In genomic region chr18:35934891-35935290, GRCh38 we compare ENCODE assay signal across 13 cellular contexts.
DNase-seq lines count a peak whose midpoint lies in the region; ATAC-seq and TF ChIP-seq lines count a peak whose summit lies in the region.
"Had no signal": no experiment of that assay in that cellular context is flagged by ENCODE, and none has a peak within 500 bp of the region (broad histone marks: within the 10 kb centered on the region; RNA-seq: fewer than 3 reads in every experiment).

No MANE protein-coding gene starts in this region.

- H3K4me1 ChIP-seq in esophagus muscularis mucosa (peaks cover 0 to 22% (median 18%) of the 10 kb centered on the region in 4 donors), mesendoderm (ENCODE audit: control insufficient read depth, low read depth, low read length) (no peaks in the 10 kb centered on the region)

- no peak for TF ChIP-seq POLR2A in esophagus muscularis mucosa (IDR thresholded peaks at IDR 0.05; ENCODE audit: low read depth)

- H2BK5ac ChIP-seq in mesendoderm (ENCODE audit: low read length): no peak overlapping the region

- no peak overlapping the region for H2BK120ac ChIP-seq in mesendoderm (ENCODE audit: low read depth, low read length)

- H3K4me2 ChIP-seq in mesendoderm (ENCODE audit: low read length): no peak overlapping the region
- H3K4me2 ChIP-seq: BLaER1 treated with 17β-estradiol and CSF1 and Interleukin-3, amounts not matched to agents 10 nM and 100 nM; GM23338 had no signal

- ATAC-seq in HG03520 (IDR thresholded peaks at IDR 0.05; ENCODE audit: unreplicated experiment): no peak
- ATAC-seq in activated T-cell treated with anti-CD3 and anti-CD28 coated beads, Interleukin-2, amount 50 U/mL, for 4 hours: no peak
- ATAC-seq: CD8-positive, alpha-beta T cell; GM23338 had no signal

- H3K27me3 ChIP-seq in esophagus muscularis mucosa (no peaks in the 10 kb centered on the region), mesendoderm (ENCODE audit: insufficient read depth, low read length, poor library complexity) (no peaks in the 10 kb centered on the region)
- H3K27me3 ChIP-seq: BLaER1 treated with 17β-estradiol and CSF1 and Interleukin-3, amounts not matched to agents 10 nM and 100 nM had no signal

- H4K8ac ChIP-seq in mesendoderm (ENCODE audit: low read depth, low read length): no peak overlapping the region

- H3K4me3 Mint-ChIP-seq in activated CD4-positive, alpha-beta T cell treated with anti-CD3 and anti-CD28 coated beads, Interleukin-2, amount 10 ng/mL, durations not matched to agents 24 days and 14 days: no peak overlapping the region
- H3K4me3 Mint-ChIP-seq in activated T-cell treated with anti-CD3 and anti-CD28 coated beads, Interleukin-2, amount 50 U/mL, for 4 hours: no peak overlapping the region
- H3K4me3 Mint-ChIP-seq: B cell; CD8-positive, alpha-beta T cell; GM23338; IgD-negative memory B cell had no signal

- TF ChIP-seq CTCF in esophagus muscularis mucosa (IDR thresholded peaks at IDR 0.05): no peak

- no peaks in the 10 kb centered on the region for H3K79me2 ChIP-seq in mesendoderm (ENCODE audit: control insufficient read depth, insufficient read depth, low read length)

- H3K27ac ChIP-seq in esophagus muscularis mucosa (replicated peaks in 1 of 4) (no peak overlapping the region), mesendoderm (ENCODE audit: low read depth, low read length) (no peak overlapping the region)
- H3K27ac ChIP-seq: BLaER1 treated with 17β-estradiol and CSF1 and Interleukin-3, amounts not matched to agents 10 nM and 100 nM had no signal

- peak; percentile 38 for DNase-seq in activated CD4-positive, alpha-beta T cell treated with anti-CD3 and anti-CD28 coated beads, Interleukin-2, amount 10 ng/mL, durations not matched to agents 24 days and 14 days
- no peak for DNase-seq in activated CD4-positive, alpha-beta T cell treated with anti-CD3 and anti-CD28 coated beads for 4 hours
- DNase-seq in esophagus muscularis mucosa (ENCODE audit: extremely low spot score): peak; percentile 91
- no peak for DNase-seq in mesendoderm
- DNase-seq in activated T-cell treated with anti-CD3 and anti-CD28 coated beads, Interleukin-2, amount 50 U/mL, for 4 hours: no peak
- DNase-seq: Calu3; CD8-positive, alpha-beta T cell; HCEC 1CT had no signal

- no peaks in the 10 kb centered on the region for H3K79me1 ChIP-seq in mesendoderm (ENCODE audit: low read length)

- no peak overlapping the region for H2BK15ac ChIP-seq in mesendoderm (replicated peaks; ENCODE audit: low read depth)

- no peaks in the 10 kb centered on the region for H3K4me1 Mint-ChIP-seq in activated CD4-positive, alpha-beta T cell treated with anti-CD3 and anti-CD28 coated beads, Interleukin-2, amount 10 ng/mL, durations not matched to agents 24 days and 14 days
- H3K4me1 Mint-ChIP-seq in activated T-cell treated with anti-CD3 and anti-CD28 coated beads, Interleukin-2, amount 50 U/mL, for 4 hours (ENCODE audit: low read depth): no peaks in the 10 kb centered on the region
- H3K4me1 Mint-ChIP-seq: B cell, IgD-negative memory B cell had no signal

- no peak overlapping the region for H4K5ac ChIP-seq in mesendoderm (ENCODE audit: low read length)

- H3K36me3 ChIP-seq in esophagus muscularis mucosa (no peaks in the 10 kb centered on the region), mesendoderm (ENCODE audit: control insufficient read depth, insufficient read depth, low read length) (no peaks in the 10 kb centered on the region)
- H3K36me3 ChIP-seq: BLaER1 treated with 17β-estradiol and CSF1 and Interleukin-3, amounts not matched to agents 10 nM and 100 nM had no signal

- H3K4me3 ChIP-seq in esophagus muscularis mucosa: no peak overlapping the region
- H3K4me3 ChIP-seq in mesendoderm (ENCODE audit: low read length): no peak overlapping the region
- H3K4me3 ChIP-seq: BLaER1 treated with 17β-estradiol and CSF1 and Interleukin-3, amounts not matched to agents 10 nM and 100 nM; GM23338 had no signal

- H3K4ac ChIP-seq in mesendoderm (ENCODE audit: low read depth, low read length): no peak overlapping the region

- no peaks in the 10 kb centered on the region for H3K36me3 Mint-ChIP-seq in activated CD4-positive, alpha-beta T cell treated with anti-CD3 and anti-CD28 coated beads, Interleukin-2, amount 10 ng/mL, durations not matched to agents 24 days and 14 days (ENCODE audit: low read depth)
- no peaks in the 10 kb centered on the region for H3K36me3 Mint-ChIP-seq in activated T-cell treated with anti-CD3 and anti-CD28 coated beads, Interleukin-2, amount 50 U/mL, for 4 hours (ENCODE audit: insufficient read depth)

- H3K9ac ChIP-seq in mesendoderm (ENCODE audit: low read length): no peak overlapping the region
- H3K9ac ChIP-seq: BLaER1 treated with 17β-estradiol and CSF1 and Interleukin-3, amounts not matched to agents 10 nM and 100 nM had no signal

- no peak for TF ChIP-seq EP300 in esophagus muscularis mucosa (IDR thresholded peaks at IDR 0.05)

- H3K18ac ChIP-seq in mesendoderm (ENCODE audit: low read length): peak overlapping the region; percentile 75

- H3K9me3 Mint-ChIP-seq in activated CD4-positive, alpha-beta T cell treated with anti-CD3 and anti-CD28 coated beads, Interleukin-2, amount 10 ng/mL, durations not matched to agents 24 days and 14 days: no peaks in the 10 kb centered on the region
- H3K9me3 Mint-ChIP-seq in activated T-cell treated with anti-CD3 and anti-CD28 coated beads, Interleukin-2, amount 50 U/mL, for 4 hours: peaks cover 7% of the 10 kb centered on the region

- intact Hi-C loops in activated CD4-positive, alpha-beta T cell treated with anti-CD3 and anti-CD28 coated beads, Interleukin-2, amount 10 ng/mL, durations not matched to agents 24 days and 14 days (cut with micrococcal nuclease): no loop called here
- intact Hi-C loops in esophagus muscularis mucosa (cut with DNase I): loop anchor here (10.0 kb wide), 1 partner anchor 100 kb away; no protein-coding TSS in a partner anchor

- no peaks in the 10 kb centered on the region for H3K27me3 Mint-ChIP-seq in activated CD4-positive, alpha-beta T cell treated with anti-CD3 and anti-CD28 coated beads, Interleukin-2, amount 10 ng/mL, durations not matched to agents 24 days and 14 days
- H3K27me3 Mint-ChIP-seq in activated T-cell treated with anti-CD3 and anti-CD28 coated beads, Interleukin-2, amount 50 U/mL, for 4 hours (ENCODE audit: low read depth): peaks cover 4% of the 10 kb centered on the region

- H3K56ac ChIP-seq in mesendoderm (ENCODE audit: low read length): no peak overlapping the region

- no peak overlapping the region for H2AK5ac ChIP-seq in mesendoderm (ENCODE audit: low read length)

- no peak overlapping the region for H3K27ac Mint-ChIP-seq in activated CD4-positive, alpha-beta T cell treated with anti-CD3 and anti-CD28 coated beads, Interleukin-2, amount 10 ng/mL, durations not matched to agents 24 days and 14 days
- H3K27ac Mint-ChIP-seq: B cell; CD8-positive, alpha-beta T cell; IgD-negative memory B cell had no signal

- WGBS in esophagus muscularis mucosa: 85% methylated on average over 5 of the region's 5 CpGs
- no CpG with 5 or more reads among the region's 5 CpGs for WGBS in mesendoderm (ENCODE audit: extremely low coverage, insufficient coverage, low lambda C conversion rate)

- H3K9me3 ChIP-seq in esophagus muscularis mucosa: peaks cover 0 to 6% (median 2%) of the 10 kb centered on the region in 4 donors

- H3K23ac ChIP-seq in mesendoderm (ENCODE audit: low read length): no peak overlapping the region

Comparison
In these comparisons a context has a peak if more than half of its experiments do, and no peak if none do; other contexts are left out.
1. DNase-seq: peak in activated CD4-positive, alpha-beta T cell treated with anti-CD3 and anti-CD28 coated beads, Interleukin-2, amount 10 ng/mL, durations not matched to agents 24 days and 14 days (single experiment) and esophagus muscularis mucosa (single experiment); none in activated CD4-positive, alpha-beta T cell treated with anti-CD3 and anti-CD28 coated beads for 4 hours (0 of 2), mesendoderm (single experiment) and activated T-cell treated with anti-CD3 and anti-CD28 coated beads, Interleukin-2, amount 50 U/mL, for 4 hours (single experiment).